24 cellular contexts compared by ENCODE assay signal in the genomic region with DNA sequence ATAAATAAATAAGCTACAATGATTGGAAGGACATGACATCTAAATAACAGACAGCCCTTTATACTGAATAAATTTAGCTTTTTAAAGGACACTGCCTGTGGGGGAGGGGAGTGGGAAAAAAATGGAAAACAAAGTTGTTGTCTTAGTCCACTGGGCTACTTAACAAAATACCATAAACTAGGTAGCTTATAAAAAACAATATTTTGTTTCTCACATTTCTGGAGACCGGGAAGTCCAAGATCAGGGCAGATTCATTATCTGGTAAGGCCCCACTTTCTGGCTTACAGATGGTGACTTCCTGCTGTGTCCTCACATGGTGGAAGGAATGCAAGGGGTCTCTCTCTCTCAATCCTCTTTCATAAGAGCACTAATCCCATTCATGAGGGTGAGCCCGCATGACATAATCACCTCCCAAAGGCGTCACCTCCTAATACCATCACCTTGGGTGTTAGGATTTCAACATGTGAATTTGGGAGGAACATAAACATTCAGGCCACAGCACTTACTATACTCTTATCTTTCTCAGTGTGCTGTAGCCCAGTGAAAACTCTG.
"Had no signal": no experiment of that assay in that cellular context is flagged by ENCODE, and none has a peak within 500 bp of the region (broad histone marks: within the 10 kb centered on the region; RNA-seq: fewer than 3 reads in every experiment).

No MANE protein-coding gene starts in this region.

- H3K36me3 Mint-ChIP-seq: activated CD4-positive, alpha-beta memory T cell treated with anti-CD3 and anti-CD28 coated beads for 36 hours had no signal

- H3K4me3 Mint-ChIP-seq: activated B cell treated with CpG ODN at 0.5 μM for 24 hours; activated CD4-positive, alpha-beta memory T cell treated with anti-CD3 and anti-CD28 coated beads for 36 hours; activated naive CD8-positive, alpha-beta T cell treated with anti-CD3 and anti-CD28 coated beads for 36 hours; activated T-helper 17 cell treated with anti-CD3 and anti-CD28 coated beads, Interleukin-2, amount 50 U/mL, for 72 hours; dendritic cell treated with granulocyte-macrophage colony-stimulating factor and Interleukin-4, amounts not matched to agents 40 ng/mL and 50 ng/mL, for 4 days; nephron had no signal

- H3K27ac Mint-ChIP-seq: activated B cell treated with CpG ODN at 0.5 μM for 24 hours; activated CD4-positive, alpha-beta memory T cell treated with anti-CD3 and anti-CD28 coated beads for 36 hours; activated naive CD8-positive, alpha-beta T cell treated with anti-CD3 and anti-CD28 coated beads for 36 hours; activated T-helper 17 cell treated with anti-CD3 and anti-CD28 coated beads, Interleukin-2, amount 50 U/mL, for 72 hours; dendritic cell treated with granulocyte-macrophage colony-stimulating factor and Interleukin-4, amounts not matched to agents 40 ng/mL and 50 ng/mL, for 4 days; nephron had no signal

- H3K27ac ChIP-seq: cardiac muscle cell, foreskin keratinocyte, lower lobe of right lung, right atrium auricular region, thyroid gland had no signal

- H3K9me3 Mint-ChIP-seq: activated B cell treated with CpG ODN at 0.5 μM for 24 hours; activated CD4-positive, alpha-beta memory T cell treated with anti-CD3 and anti-CD28 coated beads for 36 hours; activated naive CD8-positive, alpha-beta T cell treated with anti-CD3 and anti-CD28 coated beads for 36 hours; activated T-helper 17 cell treated with anti-CD3 and anti-CD28 coated beads, Interleukin-2, amount 50 U/mL, for 72 hours; dendritic cell treated with granulocyte-macrophage colony-stimulating factor and Interleukin-4, amounts not matched to agents 40 ng/mL and 50 ng/mL, for 4 days; nephron had no signal

- H3K4me1 Mint-ChIP-seq: activated B cell treated with CpG ODN at 0.5 μM for 24 hours had no signal

- H3K4me1 ChIP-seq: foreskin keratinocyte, lower lobe of right lung, right atrium auricular region, thyroid gland had no signal

- H3K27me3 Mint-ChIP-seq: activated B cell treated with CpG ODN at 0.5 μM for 24 hours; activated CD4-positive, alpha-beta memory T cell treated with anti-CD3 and anti-CD28 coated beads for 36 hours; activated naive CD8-positive, alpha-beta T cell treated with anti-CD3 and anti-CD28 coated beads for 36 hours; activated T-helper 17 cell treated with anti-CD3 and anti-CD28 coated beads, Interleukin-2, amount 50 U/mL, for 72 hours; dendritic cell treated with granulocyte-macrophage colony-stimulating factor and Interleukin-4, amounts not matched to agents 40 ng/mL and 50 ng/mL, for 4 days had no signal

- ATAC-seq: activated T-helper 17 cell treated with anti-CD3 and anti-CD28 coated beads, Interleukin-2, amount 50 U/mL, for 72 hours; foreskin keratinocyte; lower lobe of right lung had no signal

- DNase-seq: activated B cell treated with CpG ODN at 0.5 μM for 24 hours; activated CD4-positive, alpha-beta memory T cell treated with anti-CD3 and anti-CD28 coated beads for 36 hours; activated CD4-positive, alpha-beta T cell treated with anti-CD3 and anti-CD28 coated beads for 4 hours; activated naive CD4-positive, alpha-beta T cell; activated naive CD8-positive, alpha-beta T cell treated with anti-CD3 and anti-CD28 coated beads for 36 hours; activated T-cell treated with anti-CD3 and anti-CD28 coated beads, Interleukin-2, amount 50 U/mL, for 1 hour; amygdala; effector memory CD4-positive, alpha-beta T cell; foreskin keratinocyte; glutamatergic neuron; hypothalamus; lower lobe of right lung; occipital lobe; posterior cingulate gyrus; stimulated activated CD4-positive, alpha-beta T cell treated with anti-CD3 and anti-CD28 coated beads, Interleukin-12 subunit alpha, Interleukin-12 subunit beta, amount 100 ng/mL, for 4 hours; stimulated activated CD4-positive, alpha-beta T cell treated with anti-CD3 and anti-CD28 coated beads, Interleukin-1b, Interleukin-23, amount 100 ng/mL, for 48 hours; stimulated activated CD8-positive, alpha-beta memory T cell treated with anti-CD3 and anti-CD28 coated beads, Interleukin-4, amount 100 ng/mL, for 48 hours; stimulated activated naive CD4-positive, alpha-beta T cell; thyroid gland had no signal

- H3K4me3 ChIP-seq: cardiac muscle cell, lower lobe of right lung, right atrium auricular region, thyroid gland had no signal

- H3K9me3 ChIP-seq: lower lobe of right lung, right atrium auricular region, thyroid gland had no signal

- H3K36me3 ChIP-seq: cardiac muscle cell, lower lobe of right lung, right atrium auricular region, thyroid gland had no signal

- H3K27me3 ChIP-seq: cardiac muscle cell, foreskin keratinocyte, right atrium auricular region, thyroid gland had no signal
